In the genomic region with DNA sequence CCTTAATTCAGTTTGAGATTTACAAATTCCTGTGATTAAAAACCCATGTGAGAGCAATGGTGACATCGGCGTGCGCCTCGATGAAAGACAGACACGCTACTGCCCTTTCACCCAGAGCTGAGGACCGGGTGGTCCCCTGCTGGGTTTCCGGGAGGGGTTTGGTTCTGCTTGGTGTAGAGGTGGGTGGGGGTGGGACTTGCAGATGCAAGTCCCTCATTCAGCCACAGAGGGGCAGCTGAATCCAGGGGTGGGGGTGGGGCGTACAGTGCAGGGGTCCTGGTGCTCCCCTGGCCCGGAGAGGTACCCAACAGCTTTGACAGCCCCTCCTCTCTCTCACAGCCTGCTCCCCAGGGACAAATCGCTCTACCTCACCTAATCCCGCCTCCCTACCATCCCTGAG, we compare ENCODE assay signal across 11 cellular contexts.
DNase-seq lines count a peak whose midpoint lies in the region; ATAC-seq and TF ChIP-seq lines count a peak whose summit lies in the region.
"Had no signal": no experiment of that assay in that cellular context is flagged by ENCODE, and none has a peak within 500 bp of the region (broad histone marks: within the 10 kb centered on the region; RNA-seq: fewer than 3 reads in every experiment).

No MANE protein-coding gene starts in this region.

- peaks cover 15% of the 10 kb centered on the region for H3K36me3 Mint-ChIP-seq in central memory CD8-positive, alpha-beta T cell (ENCODE audit: insufficient read depth)

- peaks cover 34% of the 10 kb centered on the region for H3F3A ChIP-seq in MM.1S (ENCODE audit: insufficient read depth, low read length)

- H3K4me3 Mint-ChIP-seq in central memory CD8-positive, alpha-beta T cell, result peak overlapping the region; percentile 80

- H3K9me3 Mint-ChIP-seq in central memory CD8-positive, alpha-beta T cell, result no peaks in the 10 kb centered on the region

- H3K4me1 ChIP-seq in right atrium auricular region (no peaks in the 10 kb centered on the region), MM.1S (ENCODE audit: low read length) (peaks cover 42% of the 10 kb centered on the region), thymus (ENCODE audit: control insufficient read depth, insufficient read depth, low read length) (peaks cover 57% of the 10 kb centered on the region)

- H3K9ac ChIP-seq in MM.1S (ENCODE audit: low read length), result peak overlapping the region; percentile 100

- H3K27me3 Mint-ChIP-seq in central memory CD8-positive, alpha-beta T cell, result no peaks in the 10 kb centered on the region

- no peaks in the 10 kb centered on the region for H4K20me1 ChIP-seq in MM.1S (ENCODE audit: insufficient read depth, low read length)

- H3K9me2 ChIP-seq in MM.1S (replicated peaks; ENCODE audit: insufficient read depth, low read length), result no peaks in the 10 kb centered on the region

- H3K27ac Mint-ChIP-seq in central memory CD8-positive, alpha-beta T cell (ENCODE audit: low read depth), result peak overlapping the region; percentile 96

- H3K9me3 ChIP-seq in right atrium auricular region (no peaks in the 10 kb centered on the region), MM.1S (replicated peaks; ENCODE audit: insufficient read depth, low read length) (no peaks in the 10 kb centered on the region), thymus (ENCODE audit: control insufficient read depth) (no peaks in the 10 kb centered on the region)
- H3K9me3 ChIP-seq: heart left ventricle had no signal

- no peaks in the 10 kb centered on the region for H3K36me3 ChIP-seq in right atrium auricular region
- no peaks in the 10 kb centered on the region for H3K36me3 ChIP-seq in MM.1S (replicated peaks; ENCODE audit: insufficient read depth, low read length)
- peaks cover 11% of the 10 kb centered on the region for H3K36me3 ChIP-seq in thymus (ENCODE audit: control insufficient read depth, insufficient read depth)
- H3K36me3 ChIP-seq: heart left ventricle had no signal

- peaks cover 36% of the 10 kb centered on the region for H3K4me1 Mint-ChIP-seq in central memory CD8-positive, alpha-beta T cell

- 77% methylated on average over 11 of the region's 11 CpGs for WGBS in thymus

- DNase-seq in right atrium auricular region (ENCODE audit: low spot score) (peak; percentile 21), left ventricle myocardium superior (no peak), MM.1S (peak; percentile 18), Right ventricle myocardium superior (no peak), SHP77 (lab: John Stamatoyannopoulos, UW) (no peak)
- no peak for DNase-seq in central memory CD8-positive, alpha-beta T cell (ENCODE audit: low spot score in 2 of 2)
- DNase-seq: caudate nucleus, NCI-H1048 had no signal

- TF ChIP-seq CTCF in right atrium auricular region (IDR thresholded peaks at IDR 0.05) (no peak), MM.1S (IDR thresholded peaks at IDR 0.05; ENCODE audit: low read length) (peak; percentile 29)

- H3K27ac ChIP-seq in right atrium auricular region (no peak overlapping the region), MM.1S (ENCODE audit: low read length) (peak overlapping the region; percentile 99), thymus (ENCODE audit: low read depth) (peak overlapping the region; percentile 100)

- intact Hi-C loops in left ventricle myocardium superior (cut with micrococcal nuclease) (no loop called here), Right ventricle myocardium superior (cut with DNase I) (no loop called here)

- no peak overlapping the region for H3K4me3 ChIP-seq in right atrium auricular region
- peak overlapping the region; percentile 64 for H3K4me3 ChIP-seq in MM.1S (ENCODE audit: low read length)
- H3K4me3 ChIP-seq in thymus (ENCODE audit: low read length), result peak overlapping the region; percentile 39

- ATAC-seq in left ventricle myocardium superior (no peak), Right ventricle myocardium superior (ENCODE audit: poor library complexity) (no peak), GM21529 (IDR thresholded peaks at IDR 0.05; ENCODE audit: unreplicated experiment) (no peak)
- ATAC-seq in central memory CD8-positive, alpha-beta T cell (replicated peaks; ENCODE audit: extremely low read depth, poor library complexity, severe bottlenecking), result no peak

- 0 out of 2 replicates have a peak, but pooled peaks cover 3% of the 10 kb centered on the region for H3K79me2 ChIP-seq in MM.1S (ENCODE audit: low read length)

- no peaks in the 10 kb centered on the region for H3K27me3 ChIP-seq in right atrium auricular region
- no peaks in the 10 kb centered on the region for H3K27me3 ChIP-seq in MM.1S (replicated peaks; ENCODE audit: insufficient read depth, low read length)
- no peaks in the 10 kb centered on the region for H3K27me3 ChIP-seq in thymus (ENCODE audit: control insufficient read depth, insufficient read depth)

- no peak overlapping the region for H2AFZ ChIP-seq in MM.1S (ENCODE audit: low read length)

- peak overlapping the region; percentile 100 for H3K4me2 ChIP-seq in MM.1S (ENCODE audit: low read depth, low read length)

Comparison
In these comparisons a context has a peak if more than half of its experiments do, and no peak if none do; other contexts are left out.
1. DNase-seq: peak in right atrium auricular region (single experiment) and MM.1S (single experiment); none in left ventricle myocardium superior (single experiment), central memory CD8-positive, alpha-beta T cell (0 of 2), Right ventricle myocardium superior (single experiment) and SHP77 (0 of 2).
2. H3K27ac ChIP-seq: peak in MM.1S (single experiment) and thymus (single experiment); none in right atrium auricular region (0 of 2).
3. H3K4me3 ChIP-seq: peak in MM.1S (single experiment) and thymus (single experiment); none in right atrium auricular region (0 of 2).